In genomic region chr2:111958901-111959300, GRCh38 we compare ENCODE assay signal across 15 cellular contexts.
A peak's percentile ranks its signal among the peaks of the same experiment; 100 is the strongest.
DNase-seq lines count a peak whose midpoint lies in the region; ATAC-seq and TF ChIP-seq lines count a peak whose summit lies in the region.
"Had no signal": no experiment of that assay in that cellular context is flagged by ENCODE, and none has a peak within 500 bp of the region (broad histone marks: within the 10 kb centered on the region; RNA-seq: fewer than 3 reads in every experiment).

No MANE protein-coding gene starts in this region.

- H3K36me3 ChIP-seq in DND-41 (ENCODE audit: insufficient read depth, low read length) (no peaks in the 10 kb centered on the region), esophagus muscularis mucosa (peaks cover 0 to 3% (median under 1%) of the 10 kb centered on the region in 4 donors), sigmoid colon (no peaks in the 10 kb centered on the region)
- H3K36me3 ChIP-seq: neutrophil had no signal

- H2AFZ ChIP-seq in DND-41 (ENCODE audit: low read depth, low read length) = no peak overlapping the region

- no peaks in the 10 kb centered on the region for H4K20me1 ChIP-seq in DND-41 (ENCODE audit: insufficient read depth, low read length)

- H3K4me3 ChIP-seq in DND-41 (ENCODE audit: low read depth in 1 of 2, low read length in 2 of 2) (no peak overlapping the region), esophagus muscularis mucosa (no peak overlapping the region), sigmoid colon (no peak overlapping the region)

- H3K4me1 ChIP-seq in DND-41 (ENCODE audit: insufficient read depth, low read length) (no peaks in the 10 kb centered on the region), esophagus muscularis mucosa (peaks cover 8 to 33% (median 13%) of the 10 kb centered on the region in 4 donors), sigmoid colon (peaks cover 0 to 13% (median 0%) of the 10 kb centered on the region in 4 donors)

- ATAC-seq in DND-41 (ENCODE audit: insufficient read depth, low read depth) = no peak
- ATAC-seq in GM18517 (IDR thresholded peaks at IDR 0.05; ENCODE audit: unreplicated experiment) = no peak
- ATAC-seq in HG03139 (IDR thresholded peaks at IDR 0.05; ENCODE audit: unreplicated experiment) = no peak
- ATAC-seq in GM21717 (IDR thresholded peaks at IDR 0.05; ENCODE audit: unreplicated experiment) = no peak
- ATAC-seq: activated CD8-positive, alpha-beta memory T cell treated with anti-CD3 and anti-CD28 coated beads, Interleukin-2, amount 10 ng/mL, durations not matched to agents 7 days and 5 days had no signal

- no peak overlapping the region for H3K4me2 ChIP-seq in DND-41 (ENCODE audit: insufficient read depth, low read length)

- in situ Hi-C loops in SK-MEL-5 (cut with HindIII; ENCODE audit: low pct_unique_long_range_greater_than_20kb, low sequenced_read_pairs) = no loop called here

- TF ChIP-seq CTCF in DND-41 (IDR thresholded peaks at IDR 0.05; ENCODE audit: borderline replicate concordance, extremely low read depth, low read length, poor library complexity, severe bottlenecking) (peak; percentile 8), esophagus muscularis mucosa (IDR thresholded peaks at IDR 0.05) (peak in 1 of 3 experiments; percentile 12), sigmoid colon (IDR thresholded peaks at IDR 0.05) (no peak)

- TF ChIP-seq POLR2A in esophagus muscularis mucosa (IDR thresholded peaks at IDR 0.05; ENCODE audit: low read depth) (no peak), sigmoid colon (IDR thresholded peaks at IDR 0.05) (no peak)

- TF ChIP-seq EP300 in esophagus muscularis mucosa (IDR thresholded peaks at IDR 0.05) (no peak), sigmoid colon (IDR thresholded peaks at IDR 0.05) (no peak)

- intact Hi-C loops in esophagus muscularis mucosa (cut with DNase I) = no loop called here
- intact Hi-C loops in sigmoid colon (cut with DNase I) = no loop called here

- DNase-seq in DND-41 (no peak), SK-MEL-5 (ENCODE audit: low read depth, low spot score) (peak; percentile 41), esophagus muscularis mucosa (ENCODE audit: extremely low spot score) (no peak), sigmoid colon (no peak), NAMALWA (ENCODE audit: low spot score) (no peak)
- DNase-seq: activated CD4-positive, CD25-positive, alpha-beta regulatory T cell; activated CD8-positive, alpha-beta memory T cell treated with anti-CD3 and anti-CD28 coated beads, Interleukin-2, amount 10 ng/mL, durations not matched to agents 7 days and 5 days; activated gamma-delta T cell treated with Interleukin-2 at 50 U/mL for 16 hours; aorta; mesenchymal stem cell; NCI-H1417 had no signal

- no peaks in the 10 kb centered on the region for H3K79me2 ChIP-seq in DND-41 (ENCODE audit: insufficient read depth, low read length)

- 79% methylated on average over 1 of the region's 1 CpG for WGBS in esophagus muscularis mucosa
- WGBS in sigmoid colon, 2 donors = 86 to 91% methylated on average over 1 of the region's 1 CpG

- H3K9ac ChIP-seq in DND-41 (ENCODE audit: low read depth, low read length) = no peak overlapping the region

- H3K9me3 ChIP-seq in DND-41 (ENCODE audit: insufficient read depth, low read length, severe bottlenecking) (no peaks in the 10 kb centered on the region), esophagus muscularis mucosa (no peaks in the 10 kb centered on the region), sigmoid colon (no peaks in the 10 kb centered on the region)
- H3K9me3 ChIP-seq: neutrophil had no signal

- H3K27ac ChIP-seq in DND-41 (ENCODE audit: low read length) (no peak overlapping the region), esophagus muscularis mucosa (replicated peaks in 1 of 4) (peak overlapping the region; percentile 43 to 65 (median 52)), sigmoid colon (peak overlapping the region in 3 of 4 donors; percentile 3 to 55 (median 44))
- H3K27ac ChIP-seq: neutrophil had no signal

- no peaks in the 10 kb centered on the region for H3K27me3 ChIP-seq in DND-41 (ENCODE audit: insufficient read depth, low read length, poor library complexity)
- H3K27me3 ChIP-seq in esophagus muscularis mucosa = no peaks in the 10 kb centered on the region
- no peaks in the 10 kb centered on the region for H3K27me3 ChIP-seq in sigmoid colon
- H3K27me3 ChIP-seq: neutrophil had no signal
